In genomic region chr4:5066968-5067367, GRCh38 we compare ENCODE assay signal across 2 cellular contexts. TPM values are rescaled to one million over a fixed set of nuclear protein-coding genes. Genes with fewer than 3 reads are reported as not detected.
"Had no signal": no experiment of that assay in that cellular context is flagged by ENCODE, and none has a peak within 500 bp of the region (broad histone marks: within the 10 kb centered on the region; RNA-seq: fewer than 3 reads in every experiment).

No MANE protein-coding gene starts in this region.

RNA-seq across cellular contexts. Expression of gene STK32B, which starts 15.7 kb away (rescaled TPM):
- total RNA-seq: HT-29 had no signal

RNA-seq across cellular contexts. Expression of gene CYTL1, which starts 47.7 kb away (rescaled TPM):
- total RNA-seq: HT-29, K562 had no signal
- polyA plus RNA-seq: K562 had no signal
